24 cellular contexts compared by ENCODE assay signal in the genomic region with DNA sequence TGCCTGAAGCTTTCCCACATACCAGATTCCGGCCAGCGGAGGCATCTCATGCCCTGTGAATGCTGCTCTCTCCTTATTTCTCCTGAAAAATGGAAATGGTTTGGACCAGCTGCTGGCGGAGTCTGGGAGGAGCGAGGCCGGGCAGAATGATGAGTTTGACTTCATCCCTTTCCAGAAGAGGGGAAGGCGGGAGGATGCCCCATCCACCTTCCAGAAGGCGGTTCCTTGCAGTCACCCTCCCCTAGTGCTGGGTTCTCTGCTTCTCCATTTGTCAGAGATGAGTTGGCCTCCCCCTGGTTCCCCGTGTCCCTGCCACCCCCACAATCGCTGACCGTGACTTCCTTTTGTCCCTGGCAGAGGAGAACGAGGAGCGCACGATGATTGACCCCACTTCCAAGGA.
"Had no signal": no experiment of that assay in that cellular context is flagged by ENCODE, and none has a peak within 500 bp of the region (broad histone marks: within the 10 kb centered on the region; RNA-seq: fewer than 3 reads in every experiment).

No MANE protein-coding gene starts in this region.

- DNase-seq: activated B cell treated with CpG ODN at 0.5 μM for 24 hours; activated CD4-positive, alpha-beta T cell treated with anti-CD3 and anti-CD28 coated beads for 1 hour; activated CD4-positive, alpha-beta T cell treated with anti-CD3 and anti-CD28 coated beads, Interleukin-2, amount 10 ng/mL, durations not matched to agents 24 days and 14 days; activated CD4-positive, alpha-beta T cell treated with anti-CD3 and anti-CD28 coated beads, Interleukin-2, amount 50 U/mL, for 48 hours; activated CD8-positive, alpha-beta memory T cell treated with anti-CD3 and anti-CD28 coated beads, Interleukin-2, amount 10 ng/mL, durations not matched to agents 7 days and 5 days; activated effector memory CD4-positive, alpha-beta T cell treated with Interleukin-2 at 50 U/mL for 16 hours; activated naive CD4-positive, alpha-beta T cell; activated T-cell treated with anti-CD3 and anti-CD28 coated beads, Interleukin-2, amount 50 U/mL, for 24 hours; body of pancreas; KG1; NCI-H1048; NCI-H146; NCI-H187 treated with DMSO at 0.1 percent for 48 hours; NCI-H2081 treated with DMSO at 0.1 percent for 48 hours; NCI-H2171; NCI-H2227 treated with DMSO at 0.1 percent for 48 hours; NCI-H526 treated with DMSO at 0.1 percent for 48 hours; SHP77 treated with DMSO at 0.1 percent for 48 hours; T-helper 17 cell; T-helper 9 cell had no signal

- H3K9me3 ChIP-seq: ascending aorta, body of pancreas had no signal

- H3K36me3 Mint-ChIP-seq: activated naive CD4-positive, alpha-beta T cell treated with anti-CD3 and anti-CD28 coated beads, Interleukin-2, amount 50 U/mL, for 24 hours; IgD-negative memory B cell had no signal

- H3K36me3 ChIP-seq: ascending aorta had no signal

- H3K9me3 Mint-ChIP-seq: activated B cell treated with CpG ODN at 0.5 μM for 24 hours; activated CD4-positive, alpha-beta T cell treated with anti-CD3 and anti-CD28 coated beads, Interleukin-2, amount 10 ng/mL, durations not matched to agents 24 days and 14 days; activated naive CD4-positive, alpha-beta T cell treated with anti-CD3 and anti-CD28 coated beads, Interleukin-2, amount 50 U/mL, for 24 hours; activated T-cell treated with anti-CD3 and anti-CD28 coated beads, Interleukin-2, amount 50 U/mL, for 24 hours; activated T-helper 1 cell treated with anti-CD3 and anti-CD28 coated beads, Interleukin-12 subunit alpha, Interleukin-12 subunit beta, Interleukin-2, Interleukin-4 antibody, amounts not matched to agents 30 ng/mL and 10 ng/mL and 1 ng/mL, durations not matched to agents 14 hours and 24 hours and 36 hours; IgD-negative memory B cell had no signal

- H3K4me3 Mint-ChIP-seq: activated B cell treated with CpG ODN at 0.5 μM for 24 hours; activated CD4-positive, alpha-beta T cell treated with anti-CD3 and anti-CD28 coated beads, Interleukin-2, amount 10 ng/mL, durations not matched to agents 24 days and 14 days; activated CD8-positive, alpha-beta memory T cell treated with anti-CD3 and anti-CD28 coated beads, Interleukin-2, amount 10 ng/mL, durations not matched to agents 7 days and 5 days; activated naive CD4-positive, alpha-beta T cell treated with anti-CD3 and anti-CD28 coated beads, Interleukin-2, amount 50 U/mL, for 24 hours; activated T-cell treated with anti-CD3 and anti-CD28 coated beads, Interleukin-2, amount 50 U/mL, for 24 hours; activated T-helper 1 cell treated with anti-CD3 and anti-CD28 coated beads, Interleukin-12 subunit alpha, Interleukin-12 subunit beta, Interleukin-2, Interleukin-4 antibody, amounts not matched to agents 30 ng/mL and 10 ng/mL and 1 ng/mL, durations not matched to agents 14 hours and 24 hours and 36 hours; IgD-negative memory B cell; T-helper 17 cell had no signal

- H3K27me3 ChIP-seq: ascending aorta, body of pancreas had no signal

- H3K27ac Mint-ChIP-seq: activated B cell treated with CpG ODN at 0.5 μM for 24 hours; activated CD4-positive, alpha-beta T cell treated with anti-CD3 and anti-CD28 coated beads, Interleukin-2, amount 10 ng/mL, durations not matched to agents 24 days and 14 days; activated CD8-positive, alpha-beta memory T cell treated with anti-CD3 and anti-CD28 coated beads, Interleukin-2, amount 10 ng/mL, durations not matched to agents 7 days and 5 days; activated naive CD4-positive, alpha-beta T cell treated with anti-CD3 and anti-CD28 coated beads, Interleukin-2, amount 50 U/mL, for 24 hours; activated T-cell treated with anti-CD3 and anti-CD28 coated beads, Interleukin-2, amount 50 U/mL, for 24 hours; activated T-helper 1 cell treated with anti-CD3 and anti-CD28 coated beads, Interleukin-12 subunit alpha, Interleukin-12 subunit beta, Interleukin-2, Interleukin-4 antibody, amounts not matched to agents 30 ng/mL and 10 ng/mL and 1 ng/mL, durations not matched to agents 14 hours and 24 hours and 36 hours had no signal

- H3K4me3 ChIP-seq: ascending aorta, body of pancreas had no signal

- H3K27ac ChIP-seq: ascending aorta, body of pancreas had no signal

- ATAC-seq: activated CD8-positive, alpha-beta memory T cell treated with anti-CD3 and anti-CD28 coated beads, Interleukin-2, amount 10 ng/mL, durations not matched to agents 7 days and 5 days; body of pancreas; T-helper 17 cell had no signal

- H3K4me1 Mint-ChIP-seq: activated B cell treated with CpG ODN at 0.5 μM for 24 hours; activated CD4-positive, alpha-beta T cell treated with anti-CD3 and anti-CD28 coated beads, Interleukin-2, amount 10 ng/mL, durations not matched to agents 24 days and 14 days; activated CD8-positive, alpha-beta memory T cell treated with anti-CD3 and anti-CD28 coated beads, Interleukin-2, amount 10 ng/mL, durations not matched to agents 7 days and 5 days; activated naive CD4-positive, alpha-beta T cell treated with anti-CD3 and anti-CD28 coated beads, Interleukin-2, amount 50 U/mL, for 24 hours; IgD-negative memory B cell; T-helper 17 cell had no signal

- H3K4me1 ChIP-seq: ascending aorta, body of pancreas had no signal

- H3K27me3 Mint-ChIP-seq: activated B cell treated with CpG ODN at 0.5 μM for 24 hours; activated CD4-positive, alpha-beta T cell treated with anti-CD3 and anti-CD28 coated beads, Interleukin-2, amount 10 ng/mL, durations not matched to agents 24 days and 14 days; activated CD8-positive, alpha-beta memory T cell treated with anti-CD3 and anti-CD28 coated beads, Interleukin-2, amount 10 ng/mL, durations not matched to agents 7 days and 5 days; activated naive CD4-positive, alpha-beta T cell treated with anti-CD3 and anti-CD28 coated beads, Interleukin-2, amount 50 U/mL, for 24 hours; activated T-cell treated with anti-CD3 and anti-CD28 coated beads, Interleukin-2, amount 50 U/mL, for 24 hours; IgD-negative memory B cell; T-helper 17 cell had no signal
